Comparison of ENCODE assay signal across 1 cellular context in the genomic region with DNA sequence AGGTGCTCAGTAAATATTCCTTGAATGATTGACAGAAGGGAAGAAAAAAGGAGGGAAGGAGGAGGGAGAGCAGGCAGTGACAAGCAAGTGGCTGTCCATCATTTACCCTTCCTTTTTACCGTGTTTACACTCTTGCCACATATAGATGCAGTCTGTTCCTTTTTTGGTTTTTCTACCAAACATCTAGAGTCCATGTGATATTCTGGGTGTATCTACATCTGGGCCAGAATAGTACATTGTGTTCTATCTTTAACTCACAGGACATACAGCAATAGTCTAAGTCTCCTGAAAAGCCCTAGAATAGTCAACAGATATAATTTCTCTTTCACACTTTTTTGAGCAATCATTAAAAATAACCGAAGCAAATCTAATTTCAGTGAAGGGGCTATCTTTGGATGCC.
TF ChIP-seq lines count a peak whose summit lies in the region.

No MANE protein-coding gene starts in this region.

TF ChIP-seq in GM23338, 12 proteins besides CTCF, POLR2A, EP300 and RAD21 (continued from another document):
- no peak for TF ChIP-seq ZNF114 (CRISPR knock-in tag; IDR thresholded peaks at IDR 0.05)
TF ChIP-seq in GM23338: peak in this region for 0.
